8 cellular contexts compared by ENCODE assay signal in genomic region chr22:45318168-45318557, GRCh38. TPM values are rescaled to one million over a fixed set of nuclear protein-coding genes. Genes with fewer than 3 reads are reported as not detected.
DNase-seq lines count a peak whose midpoint lies in the region; ATAC-seq, FAIRE-seq and TF ChIP-seq lines count a peak whose summit lies in the region.

No MANE protein-coding gene starts in this region.

- peaks cover 67% of the 10 kb centered on the region for H3K4me1 Mint-ChIP-seq in activated naive CD8-positive, alpha-beta T cell treated with anti-CD3 and anti-CD28 coated beads, Interleukin-2, amount 50 U/mL, for 24 hours

- peaks cover 5% of the 10 kb centered on the region for H3K36me3 Mint-ChIP-seq in activated naive CD8-positive, alpha-beta T cell treated with anti-CD3 and anti-CD28 coated beads, Interleukin-2, amount 50 U/mL, for 24 hours (ENCODE audit: low read depth)

- FAIRE-seq in urothelium cell line (lab: Jason Lieb, UNC) (no peak), D721Med (lab: Jason Lieb, UNC) (no peak)

- in situ Hi-C loops in SK-MEL-5 (cut with HindIII; ENCODE audit: low pct_unique_long_range_greater_than_20kb, low sequenced_read_pairs): no loop called here

- ATAC-seq in GM18502 (IDR thresholded peaks at IDR 0.05; ENCODE audit: poor library complexity, unreplicated experiment) (peak; percentile 65), left cardiac atrium (peak; percentile 48 to 72)
- ATAC-seq in activated naive CD8-positive, alpha-beta T cell treated with anti-CD3 and anti-CD28 coated beads, Interleukin-2, amount 50 U/mL, for 24 hours: peak; percentile 85

- DNase-seq in HT1080 (ENCODE audit: low read depth) (peak; percentile 54), SK-MEL-5 (ENCODE audit: low read depth, low spot score) (peak; percentile 44), left cardiac atrium (peak; percentile 86), retinal pigment epithelial cell (ENCODE audit: low read depth) (peak; percentile 67), urothelium cell line (ENCODE audit: low spot score) (peak; percentile 70), D721Med (ENCODE audit: insufficient read length, low spot score) (no peak)
- DNase-seq in activated naive CD8-positive, alpha-beta T cell treated with anti-CD3 and anti-CD28 coated beads, Interleukin-2, amount 50 U/mL, for 24 hours: peak; percentile 82

- no peak for TF ChIP-seq CTCF in retinal pigment epithelial cell (conservative IDR thresholded peaks at IDR 0.05; ENCODE audit: low read depth, low read length)
- TF ChIP-seq CTCF in D721Med (IDR thresholded peaks at IDR 0.05; ENCODE audit: insufficient read depth, missing control alignments): no peak

- H3K9me3 Mint-ChIP-seq in activated naive CD8-positive, alpha-beta T cell treated with anti-CD3 and anti-CD28 coated beads, Interleukin-2, amount 50 U/mL, for 24 hours: no peaks in the 10 kb centered on the region

- intact Hi-C loops in left cardiac atrium (cut with DNase I): no loop called here

- peak overlapping the region; percentile 82 for H3K4me3 Mint-ChIP-seq in activated naive CD8-positive, alpha-beta T cell treated with anti-CD3 and anti-CD28 coated beads, Interleukin-2, amount 50 U/mL, for 24 hours

- peak overlapping the region; percentile 26 for H3K4me3 ChIP-seq in retinal pigment epithelial cell (ENCODE audit: low read length)

- no peaks in the 10 kb centered on the region for H3K27me3 Mint-ChIP-seq in activated naive CD8-positive, alpha-beta T cell treated with anti-CD3 and anti-CD28 coated beads, Interleukin-2, amount 50 U/mL, for 24 hours

- H3K27ac Mint-ChIP-seq in activated naive CD8-positive, alpha-beta T cell treated with anti-CD3 and anti-CD28 coated beads, Interleukin-2, amount 50 U/mL, for 24 hours: peak overlapping the region; percentile 97

RNA-seq across cellular contexts. Expression of gene FAM118A, which starts 8.4 kb away (rescaled TPM):
- 19.2 and 20.0 TPM in 2 replicates for total RNA-seq in HT1080 (2014; rRNA removed; shearing (Covaris generic))
- 10.9 TPM in 2 replicates for polyA plus RNA-seq in HT1080 (2015; cell fraction: cytosol; rRNA removed)
- 160 and 218 TPM in 2 replicates for polyA plus RNA-seq in HT1080 (2015; cell fraction: nucleus; rRNA removed)
- total RNA-seq in SK-MEL-5 (2014; rRNA removed; shearing (Covaris generic)): 18.2 and 29.2 TPM in 2 replicates
- 27.6 and 29.4 TPM in 2 replicates for polyA plus RNA-seq in SK-MEL-5 (2015; cell fraction: cytosol; rRNA removed)
- polyA plus RNA-seq in SK-MEL-5 (2015; cell fraction: nucleus; rRNA removed): 156 and 203 TPM in 2 replicates
- total RNA-seq in left cardiac atrium: 10 to 100 TPM; 20.9 to 23.5 TPM

RNA-seq across cellular contexts. Expression of gene UPK3A, which starts 33.4 kb away (rescaled TPM):
- not detected in 2 replicates for total RNA-seq in HT1080 (2014; rRNA removed; shearing (Covaris generic))
- not detected in 2 replicates for polyA plus RNA-seq in HT1080 (2015; cell fraction: cytosol; rRNA removed)
- not detected in 2 replicates for polyA plus RNA-seq in HT1080 (2015; cell fraction: nucleus; rRNA removed)
- total RNA-seq in SK-MEL-5 (2014; rRNA removed; shearing (Covaris generic)): not detected in 2 replicates
- polyA plus RNA-seq in SK-MEL-5 (2015; cell fraction: cytosol; rRNA removed): not detected in 2 replicates
- not detected in 2 replicates for polyA plus RNA-seq in SK-MEL-5 (2015; cell fraction: nucleus; rRNA removed)
- under 1 TPM in 1 of 2 donors, not detected in 1; 0.29 TPM for total RNA-seq in left cardiac atrium
